ENCODE assay signal across 17 cellular contexts in the genomic region with DNA sequence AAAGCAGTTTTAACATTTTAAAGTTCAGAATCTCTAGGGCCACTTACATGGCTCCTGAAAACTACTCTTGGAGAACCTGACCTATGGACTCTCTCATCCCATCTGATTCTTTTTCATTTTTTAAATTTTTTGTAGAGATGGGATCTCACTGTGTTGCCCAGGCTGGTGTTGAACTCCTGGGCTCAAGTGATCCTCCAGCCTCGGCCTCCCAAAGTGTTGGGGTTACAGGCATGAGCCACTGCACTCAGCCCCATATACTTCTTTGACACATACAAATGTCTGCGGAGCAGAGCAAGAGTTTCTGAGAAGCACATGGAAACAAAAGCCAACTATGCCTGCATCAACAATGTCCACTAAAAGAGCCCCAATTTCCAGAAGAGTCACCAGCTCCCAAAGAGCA.
DNase-seq lines count a peak whose midpoint lies in the region; ATAC-seq and TF ChIP-seq lines count a peak whose summit lies in the region.
"Had no signal": no experiment of that assay in that cellular context is flagged by ENCODE, and none has a peak within 500 bp of the region (broad histone marks: within the 10 kb centered on the region; RNA-seq: fewer than 3 reads in every experiment).

No MANE protein-coding gene starts in this region.

- CTCF ChIA-PET in activated CD8-positive, alpha-beta T cell treated with anti-CD3 and anti-CD28 coated beads for 36 hours (lab: Charles Lee): no interaction called here
- CTCF ChIA-PET in activated CD8-positive, alpha-beta T cell treated with anti-CD3 and anti-CD28 coated beads, Interleukin-2, amount 10 ng/mL, durations not matched to agents 7 days and 5 days (lab: Charles Lee): interaction anchor here (5.7 kb wide), 1 partner anchor 10 kb away, joined by 24 read pairs; no protein-coding TSS in a partner anchor
- CTCF ChIA-PET in CD8-positive, alpha-beta T cell (lab: Charles Lee): no interaction called here
- CTCF ChIA-PET in activated B cell treated with CpG ODN at 0.5 μM for 24 hours (lab: Charles Lee): no interaction called here
- CTCF ChIA-PET in naive thymus-derived CD4-positive, alpha-beta T cell (lab: Charles Lee): no interaction called here

- no peaks in the 10 kb centered on the region for H3K36me3 ChIP-seq in CD8-positive, alpha-beta T cell (ENCODE audit: insufficient read depth, low read length)
- H3K36me3 ChIP-seq in naive thymus-derived CD4-positive, alpha-beta T cell (ENCODE audit: control insufficient read depth in 2 of 3, insufficient read depth in 3 of 3, low read length in 3 of 3): no peaks in the 10 kb centered on the region

- H3K27me3 Mint-ChIP-seq in activated CD8-positive, alpha-beta T cell treated with anti-CD3 and anti-CD28 coated beads for 36 hours: no peaks in the 10 kb centered on the region
- no peaks in the 10 kb centered on the region for H3K27me3 Mint-ChIP-seq in activated CD8-positive, alpha-beta T cell treated with anti-CD3 and anti-CD28 coated beads, Interleukin-2, amount 10 ng/mL, durations not matched to agents 7 days and 5 days (ENCODE audit: low read depth)
- H3K27me3 Mint-ChIP-seq in CD8-positive, alpha-beta T cell (ENCODE audit: low read depth): no peaks in the 10 kb centered on the region
- no peaks in the 10 kb centered on the region for H3K27me3 Mint-ChIP-seq in activated B cell treated with CpG ODN at 0.5 μM for 24 hours
- peaks cover 0 to 41% (median 0%) of the 10 kb centered on the region in 5 donors for H3K27me3 Mint-ChIP-seq in naive thymus-derived CD4-positive, alpha-beta T cell

- no peak overlapping the region for H3K4me3 ChIP-seq in CD8-positive, alpha-beta T cell (ENCODE audit: low read depth, low read length)
- no peak overlapping the region for H3K4me3 ChIP-seq in naive thymus-derived CD4-positive, alpha-beta T cell (ENCODE audit: low read length)
- H3K4me3 ChIP-seq: GM23338 had no signal

- no peak for DNase-seq in activated CD8-positive, alpha-beta T cell treated with anti-CD3 and anti-CD28 coated beads for 36 hours
- DNase-seq in activated CD8-positive, alpha-beta T cell treated with anti-CD3 and anti-CD28 coated beads, Interleukin-2, amount 10 ng/mL, durations not matched to agents 7 days and 5 days: no peak
- no peak for DNase-seq in CD8-positive, alpha-beta T cell
- no peak for DNase-seq in activated B cell treated with CpG ODN at 0.5 μM for 24 hours
- DNase-seq in naive thymus-derived CD4-positive, alpha-beta T cell: no peak
- no peak for DNase-seq in cerebellar nuclear complex (lab: John Stamatoyannopoulos, UW)
- no peak for DNase-seq in central memory CD4-positive, alpha-beta T cell
- DNase-seq: 8988T, C1 segment of cervical spinal cord, DMS79 treated with DMSO at 0.1 percent for 48 hours, GF-D8, NCI-H1417, NCI-H2029, NCI-H510A treated with DMSO at 0.1 percent for 48 hours, SHP77 treated with DMSO at 0.1 percent for 48 hours had no signal

- no peak for ATAC-seq in activated CD8-positive, alpha-beta T cell treated with anti-CD3 and anti-CD28 coated beads for 36 hours
- ATAC-seq in activated CD8-positive, alpha-beta T cell treated with anti-CD3 and anti-CD28 coated beads, Interleukin-2, amount 10 ng/mL, durations not matched to agents 7 days and 5 days: no peak
- no peak for ATAC-seq in CD8-positive, alpha-beta T cell
- ATAC-seq in activated B cell treated with CpG ODN at 0.5 μM for 24 hours (ENCODE audit: low read depth) (no peak), GM21515 (IDR thresholded peaks at IDR 0.05; ENCODE audit: unreplicated experiment) (no peak)
- ATAC-seq in naive thymus-derived CD4-positive, alpha-beta T cell: no peak
- ATAC-seq: GM23338 had no signal

- H3K27ac ChIP-seq in CD8-positive, alpha-beta T cell (ENCODE audit: low read depth, low read length): no peak overlapping the region
- H3K27ac ChIP-seq in naive thymus-derived CD4-positive, alpha-beta T cell (ENCODE audit: low read depth, low read length): peak overlapping the region; percentile 37

- intact Hi-C loops in activated CD8-positive, alpha-beta T cell treated with anti-CD3 and anti-CD28 coated beads for 36 hours (cut with micrococcal nuclease): loop anchor here (5.0 to 10.0 kb wide), 4 partner anchors 166 to 309 kb away; partner anchors contain the start of gene FOXP1
- intact Hi-C loops in CD8-positive, alpha-beta T cell (cut with DNase I, micrococcal nuclease): loop anchor here in 1 of 2 experiments (5.0 kb wide), 1 partner anchor 91 kb away; no protein-coding TSS in a partner anchor
- intact Hi-C loops in activated B cell treated with CpG ODN at 0.5 μM for 24 hours (cut with micrococcal nuclease): loop anchor here (2.0 to 10.0 kb wide), 4 partner anchors 89 to 265 kb away; no protein-coding TSS in a partner anchor
- intact Hi-C loops in naive thymus-derived CD4-positive, alpha-beta T cell (cut with micrococcal nuclease): loop anchor here (5.0 to 10.0 kb wide), 8 partner anchors 86 to 329 kb away; partner anchors contain the start of gene FOXP1 (in 2 of the 2)

- peaks cover 11% of the 10 kb centered on the region for H3K36me3 Mint-ChIP-seq in activated CD8-positive, alpha-beta T cell treated with anti-CD3 and anti-CD28 coated beads for 36 hours (ENCODE audit: low read depth)
- peaks cover 6% of the 10 kb centered on the region for H3K36me3 Mint-ChIP-seq in activated CD8-positive, alpha-beta T cell treated with anti-CD3 and anti-CD28 coated beads, Interleukin-2, amount 10 ng/mL, durations not matched to agents 7 days and 5 days (ENCODE audit: low read depth)
- peaks cover 11% of the 10 kb centered on the region for H3K36me3 Mint-ChIP-seq in CD8-positive, alpha-beta T cell
- H3K36me3 Mint-ChIP-seq in activated B cell treated with CpG ODN at 0.5 μM for 24 hours (ENCODE audit: low read depth): peaks cover 3% of the 10 kb centered on the region
- peaks cover 5 to 12% (median 7%) of the 10 kb centered on the region in 5 donors for H3K36me3 Mint-ChIP-seq in naive thymus-derived CD4-positive, alpha-beta T cell

- no peak for TF ChIP-seq CTCF in activated CD8-positive, alpha-beta T cell treated with anti-CD3 and anti-CD28 coated beads for 36 hours (IDR thresholded peaks at IDR 0.05)
- no peak for TF ChIP-seq CTCF in CD8-positive, alpha-beta T cell (IDR thresholded peaks at IDR 0.05)
- no peak for TF ChIP-seq CTCF in activated B cell treated with CpG ODN at 0.5 μM for 24 hours (IDR thresholded peaks at IDR 0.05)

- peaks cover 75% of the 10 kb centered on the region for H3K4me1 Mint-ChIP-seq in activated CD8-positive, alpha-beta T cell treated with anti-CD3 and anti-CD28 coated beads for 36 hours (ENCODE audit: low read depth)
- peaks cover 61% of the 10 kb centered on the region for H3K4me1 Mint-ChIP-seq in activated CD8-positive, alpha-beta T cell treated with anti-CD3 and anti-CD28 coated beads, Interleukin-2, amount 10 ng/mL, durations not matched to agents 7 days and 5 days (ENCODE audit: low read depth)
- H3K4me1 Mint-ChIP-seq in CD8-positive, alpha-beta T cell (ENCODE audit: low read depth): peaks cover 79% of the 10 kb centered on the region
- peaks cover 85% of the 10 kb centered on the region for H3K4me1 Mint-ChIP-seq in activated B cell treated with CpG ODN at 0.5 μM for 24 hours
- peaks cover 39 to 93% (median 85%) of the 10 kb centered on the region in 7 donors for H3K4me1 Mint-ChIP-seq in naive thymus-derived CD4-positive, alpha-beta T cell

- no peak overlapping the region for H3K4me3 Mint-ChIP-seq in activated CD8-positive, alpha-beta T cell treated with anti-CD3 and anti-CD28 coated beads for 36 hours
- no peak overlapping the region for H3K4me3 Mint-ChIP-seq in activated CD8-positive, alpha-beta T cell treated with anti-CD3 and anti-CD28 coated beads, Interleukin-2, amount 10 ng/mL, durations not matched to agents 7 days and 5 days
- H3K4me3 Mint-ChIP-seq in CD8-positive, alpha-beta T cell: no peak overlapping the region
- H3K4me3 Mint-ChIP-seq in activated B cell treated with CpG ODN at 0.5 μM for 24 hours: no peak overlapping the region
- H3K4me3 Mint-ChIP-seq in naive thymus-derived CD4-positive, alpha-beta T cell: peak overlapping the region in 3 of 10 donors; percentile 22 to 30 (median 27)
- H3K4me3 Mint-ChIP-seq: GM23338 had no signal

- H3K9me3 ChIP-seq in CD8-positive, alpha-beta T cell (ENCODE audit: low read length): no peaks in the 10 kb centered on the region
- H3K9me3 ChIP-seq in naive thymus-derived CD4-positive, alpha-beta T cell (ENCODE audit: control insufficient read depth in 2 of 3, low read length in 3 of 3): no peaks in the 10 kb centered on the region

- no peaks in the 10 kb centered on the region for H3K9me3 Mint-ChIP-seq in activated CD8-positive, alpha-beta T cell treated with anti-CD3 and anti-CD28 coated beads for 36 hours
- no peaks in the 10 kb centered on the region for H3K9me3 Mint-ChIP-seq in activated CD8-positive, alpha-beta T cell treated with anti-CD3 and anti-CD28 coated beads, Interleukin-2, amount 10 ng/mL, durations not matched to agents 7 days and 5 days (ENCODE audit: insufficient read depth)
- H3K9me3 Mint-ChIP-seq in CD8-positive, alpha-beta T cell: no peaks in the 10 kb centered on the region
- H3K9me3 Mint-ChIP-seq in activated B cell treated with CpG ODN at 0.5 μM for 24 hours: no peaks in the 10 kb centered on the region
- H3K9me3 Mint-ChIP-seq in naive thymus-derived CD4-positive, alpha-beta T cell: no peaks in the 10 kb centered on the region
- H3K9me3 Mint-ChIP-seq: GM23338 had no signal

- peak overlapping the region; percentile 64 for H3K27ac Mint-ChIP-seq in activated CD8-positive, alpha-beta T cell treated with anti-CD3 and anti-CD28 coated beads for 36 hours
- no peak overlapping the region for H3K27ac Mint-ChIP-seq in activated CD8-positive, alpha-beta T cell treated with anti-CD3 and anti-CD28 coated beads, Interleukin-2, amount 10 ng/mL, durations not matched to agents 7 days and 5 days
- peak overlapping the region; percentile 23 for H3K27ac Mint-ChIP-seq in CD8-positive, alpha-beta T cell
- peak overlapping the region; percentile 76 for H3K27ac Mint-ChIP-seq in activated B cell treated with CpG ODN at 0.5 μM for 24 hours
- H3K27ac Mint-ChIP-seq in naive thymus-derived CD4-positive, alpha-beta T cell: peak overlapping the region in 8 of 9 donors; percentile 67 to 92 (median 80)
- H3K27ac Mint-ChIP-seq: GM23338 had no signal

- no peaks in the 10 kb centered on the region for H3K27me3 ChIP-seq in CD8-positive, alpha-beta T cell (ENCODE audit: insufficient read depth, low read length)
- no peaks in the 10 kb centered on the region for H3K27me3 ChIP-seq in naive thymus-derived CD4-positive, alpha-beta T cell (ENCODE audit: control insufficient read depth in 2 of 2, insufficient read depth in 2 of 2, low read length in 2 of 2)

- POLR2A ChIA-PET in activated CD8-positive, alpha-beta T cell treated with anti-CD3 and anti-CD28 coated beads for 36 hours (lab: Charles Lee): interaction anchor here (0.9 to 1.1 kb wide), 2 partner anchors 20 to 313 kb away, joined by 3 read pairs; no protein-coding TSS in a partner anchor
- POLR2A ChIA-PET in activated CD8-positive, alpha-beta T cell treated with anti-CD3 and anti-CD28 coated beads, Interleukin-2, amount 10 ng/mL, durations not matched to agents 7 days and 5 days (lab: Charles Lee): interaction anchor here (0.7 kb wide), 1 partner anchor 40 kb away, joined by 3 read pairs; no protein-coding TSS in a partner anchor
- POLR2A ChIA-PET in CD8-positive, alpha-beta T cell (lab: Charles Lee): no interaction called here
- POLR2A ChIA-PET in activated B cell treated with CpG ODN at 0.5 μM for 24 hours (lab: Charles Lee): no interaction called here
- POLR2A ChIA-PET in naive thymus-derived CD4-positive, alpha-beta T cell (lab: Charles Lee): interaction anchor here (0.6 kb wide), 1 partner anchor 309 kb away, joined by 3 read pairs; no protein-coding TSS in a partner anchor

- peaks cover 70% of the 10 kb centered on the region for H3K4me1 ChIP-seq in CD8-positive, alpha-beta T cell (ENCODE audit: insufficient read depth, low read length)
- peaks cover 46 to 73% of the 10 kb centered on the region in 2 donors for H3K4me1 ChIP-seq in naive thymus-derived CD4-positive, alpha-beta T cell (ENCODE audit: control insufficient read depth in 2 of 2, insufficient read depth in 2 of 2, low read length in 2 of 2)

Comparison
In these comparisons a context has a peak if more than half of its experiments do, and no peak if none do; other contexts are left out.
1. POLR2A ChIA-PET loops: an anchor here in activated CD8-positive, alpha-beta T cell treated with anti-CD3 and anti-CD28 coated beads for 36 hours (0.9 to 1.1 kb wide), activated CD8-positive, alpha-beta T cell treated with anti-CD3 and anti-CD28 coated beads, Interleukin-2, amount 10 ng/mL, durations not matched to agents 7 days and 5 days (0.7 kb wide) and naive thymus-derived CD4-positive, alpha-beta T cell (0.6 kb wide); none called in CD8-positive, alpha-beta T cell and activated B cell treated with CpG ODN at 0.5 μM for 24 hours.